In genomic region chr2:156254637-156255067, GRCh38 we compare ENCODE assay signal across 8 cellular contexts.
DNase-seq lines count a peak whose midpoint lies in the region; ATAC-seq, FAIRE-seq and TF ChIP-seq lines count a peak whose summit lies in the region.
"Not testable (repeated sequence)": the region's sequence is repeated elsewhere in the genome, so short reads cannot be mapped to it uniquely, and the experiment has no call there.

No MANE protein-coding gene starts in this region.

- not testable (repeated sequence) for DNase-seq in HFF-Myc (ENCODE audit: extremely low read depth, low read depth); activated B cell treated with CpG ODN at 0.5 μM for 24 hours; astrocyte (ENCODE audit: low read depth); epithelial cell of proximal tubule (ENCODE audit: low read depth); retinal pigment epithelial cell (ENCODE audit: low read depth)
- DNase-seq in NCI-H526 (lab: John Stamatoyannopoulos, UW) = peak; percentile 71 to 79
- DNase-seq in left lobe of liver (ENCODE audit: low spot score) = peak; percentile 50

- H3K4me3 Mint-ChIP-seq in activated B cell treated with CpG ODN at 0.5 μM for 24 hours (peak overlapping the region; percentile 20), astrocyte (ENCODE audit: unreplicated experiment) (peak overlapping the region; percentile 83)

- POLR2A ChIA-PET in activated B cell treated with CpG ODN at 0.5 μM for 24 hours (lab: Charles Lee) = not testable (repeated sequence)

- intact Hi-C loops in activated B cell treated with CpG ODN at 0.5 μM for 24 hours (cut with micrococcal nuclease) = not testable (repeated sequence)

- H3K4me1 Mint-ChIP-seq in activated B cell treated with CpG ODN at 0.5 μM for 24 hours; astrocyte (ENCODE audit: low read depth, unreplicated experiment): not testable (repeated sequence)

- H4K20me1 ChIP-seq in astrocyte (ENCODE audit: insufficient read depth, low read length) = not testable (repeated sequence)

- H3K9ac ChIP-seq in astrocyte (ENCODE audit: low read length) = not testable (repeated sequence)

- not testable (repeated sequence) for H3K4me2 ChIP-seq in astrocyte (ENCODE audit: low read length)

- not testable (repeated sequence) for H3K4me1 ChIP-seq in ACC112 (ENCODE audit: control insufficient read depth, insufficient read depth, low read length, unreplicated experiment); astrocyte (ENCODE audit: insufficient read depth, low read length)

- H3K27me3 Mint-ChIP-seq in activated B cell treated with CpG ODN at 0.5 μM for 24 hours; astrocyte (ENCODE audit: low read depth, unreplicated experiment): not testable (repeated sequence)

- H3K79me2 ChIP-seq in ACC112 (ENCODE audit: control insufficient read depth, insufficient read depth, low read length, unreplicated experiment); astrocyte (ENCODE audit: insufficient read depth, low read length): not testable (repeated sequence)

- H3K27ac ChIP-seq in ACC112 (ENCODE audit: low read depth, low read length); astrocyte (ENCODE audit: low read depth, low read length): not testable (repeated sequence)

- not testable (repeated sequence) for H3K27me3 ChIP-seq in ACC112 (ENCODE audit: insufficient read depth, low read length); astrocyte (ENCODE audit: insufficient read depth, low read length)

- not testable (repeated sequence) for TF ChIP-seq CTCF in HFF-Myc (IDR thresholded peaks at IDR 0.05; ENCODE audit: low read depth, low read length, missing control alignments); activated B cell treated with CpG ODN at 0.5 μM for 24 hours (IDR thresholded peaks at IDR 0.05); astrocyte (IDR thresholded peaks at IDR 0.05; ENCODE audit: insufficient read depth, low read depth, low read length); epithelial cell of proximal tubule (conservative IDR thresholded peaks at IDR 0.05; ENCODE audit: low read depth, low read length); retinal pigment epithelial cell (conservative IDR thresholded peaks at IDR 0.05; ENCODE audit: low read depth, low read length)

- CTCF ChIA-PET in activated B cell treated with CpG ODN at 0.5 μM for 24 hours (lab: Charles Lee) = not testable (repeated sequence)

- H3K9me3 Mint-ChIP-seq in activated B cell treated with CpG ODN at 0.5 μM for 24 hours; astrocyte (ENCODE audit: unreplicated experiment): not testable (repeated sequence)

- FAIRE-seq in astrocyte (lab: Jason Lieb, UNC) = not testable (repeated sequence)

- not testable (repeated sequence) for H3K27ac Mint-ChIP-seq in activated B cell treated with CpG ODN at 0.5 μM for 24 hours
- H3K27ac Mint-ChIP-seq in astrocyte (ENCODE audit: unreplicated experiment) = peak overlapping the region; percentile 62

- not testable (repeated sequence) for H3K9me3 ChIP-seq in astrocyte (ENCODE audit: insufficient read depth, low read depth, low read length)

- H3K4me3 ChIP-seq in ACC112 (ENCODE audit: low read depth, low read length) (peak overlapping the region; percentile 46; the same call in 1 of the 2 replicates), HFF-Myc (replicated peaks; ENCODE audit: low read depth, low read length) (peak overlapping the region; percentile 9; the same call in 1 of the 2 replicates), epithelial cell of proximal tubule (ENCODE audit: low read depth, low read length) (peak overlapping the region; percentile 38), retinal pigment epithelial cell (ENCODE audit: low read length) (peak overlapping the region; percentile 25)
- not testable (repeated sequence) for H3K4me3 ChIP-seq in astrocyte (ENCODE audit: insufficient read depth, low read depth, low read length)

- not testable (repeated sequence) for H3K36me3 ChIP-seq in ACC112 (ENCODE audit: insufficient read depth, low read length); astrocyte (ENCODE audit: insufficient read depth, low read length)

- not testable (repeated sequence) for ATAC-seq in activated B cell treated with CpG ODN at 0.5 μM for 24 hours (ENCODE audit: low read depth); left lobe of liver

- not testable (repeated sequence) for H2AFZ ChIP-seq in ACC112 (ENCODE audit: low read length, unreplicated experiment); astrocyte (ENCODE audit: low read depth, low read length)

- H3K36me3 Mint-ChIP-seq in activated B cell treated with CpG ODN at 0.5 μM for 24 hours (ENCODE audit: low read depth); astrocyte (ENCODE audit: low read depth, unreplicated experiment): not testable (repeated sequence)
